Comparison of ENCODE assay signal across 25 cellular contexts in the genomic region with DNA sequence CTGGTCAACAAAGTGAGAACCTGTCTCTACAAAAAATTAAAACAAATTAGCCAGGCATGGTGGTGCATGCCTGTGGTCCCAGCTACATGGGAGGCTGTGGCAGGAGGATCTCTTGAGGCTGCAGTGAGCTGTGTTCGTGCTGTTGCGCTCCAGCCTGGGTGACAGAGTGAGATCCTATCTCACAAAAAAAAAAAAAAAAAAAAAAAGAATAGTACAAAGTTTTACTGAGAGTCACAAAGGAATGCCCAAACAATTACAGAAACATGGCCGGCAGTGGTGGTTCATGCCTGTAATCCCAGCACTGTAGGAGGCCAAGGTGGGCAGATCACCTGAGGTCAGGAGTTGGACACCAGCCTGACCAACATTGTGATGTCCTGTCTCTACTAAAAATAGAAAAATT. TPM values are rescaled to one million over a fixed set of nuclear protein-coding genes. Genes with fewer than 3 reads are reported as not detected.
"Had no signal": no experiment of that assay in that cellular context is flagged by ENCODE, and none has a peak within 500 bp of the region (broad histone marks: within the 10 kb centered on the region; RNA-seq: fewer than 3 reads in every experiment).

No MANE protein-coding gene starts in this region.

- H3K27me3 ChIP-seq: body of pancreas had no signal

- H3K4me3 ChIP-seq: body of pancreas had no signal

- DNase-seq: activated CD4-positive, alpha-beta memory T cell treated with anti-CD3 and anti-CD28 coated beads, Interleukin-2, amount 10 ng/mL, durations not matched to agents 7 days and 5 days; activated CD4-positive, alpha-beta T cell treated with anti-CD3 and anti-CD28 coated beads, Interleukin-2, amount 50 U/mL, for 1 hour; activated CD4-positive, CD25-positive, alpha-beta regulatory T cell; activated CD8-positive, alpha-beta memory T cell treated with anti-CD3 and anti-CD28 coated beads, Interleukin-2, amount 50 U/mL, for 4 hours; activated gamma-delta T cell treated with Interleukin-2 at 50 U/mL for 16 hours; activated naive CD4-positive, alpha-beta T cell treated with anti-CD3 and anti-CD28 coated beads, Interleukin-2, amount 10 ng/mL, durations not matched to agents 7 days and 5 days; activated naive CD8-positive, alpha-beta T cell treated with anti-CD3 and anti-CD28 coated beads for 36 hours; activated T-cell treated with anti-CD3 and anti-CD28 coated beads, Interleukin-2, amount 50 U/mL, for 72 hours; anterior cingulate cortex; body of pancreas; KG1; NCI-H1092; NCI-H1417; NCI-H1694; NCI-H2029; NCI-H2107; NCI-H2171 treated with DMSO at 0.1 percent for 48 hours; NCI-H226; NCI-H526; NCI-H82; OCI-M1; SIG-M5; T-helper 17 cell; T-helper 9 cell had no signal

- ATAC-seq: activated T-cell treated with anti-CD3 and anti-CD28 coated beads, Interleukin-2, amount 50 U/mL, for 72 hours; body of pancreas; T-helper 17 cell had no signal

- H3K27ac ChIP-seq: body of pancreas had no signal

- H3K9me3 ChIP-seq: body of pancreas had no signal

RNA-seq across cellular contexts. Expression of gene BFSP1, which starts 23.9 kb away (rescaled TPM):
- polyA plus RNA-seq: IgD-negative memory B cell had no signal
